8 cellular contexts compared by ENCODE assay signal in genomic region chr12:45725631-45726593, GRCh38. TPM values are rescaled to one million over a fixed set of nuclear protein-coding genes. Genes with fewer than 3 reads are reported as not detected.
DNase-seq lines count a peak whose midpoint lies in the region; ATAC-seq, FAIRE-seq and TF ChIP-seq lines count a peak whose summit lies in the region.

No MANE protein-coding gene starts in this region.

- FAIRE-seq in H54 (lab: Jason Lieb, UNC), result peak; percentile 94

- no peaks in the 10 kb centered on the region for H3K27me3 ChIP-seq in psoas muscle (ENCODE audit: insufficient read depth in 3 of 3, low read length in 2 of 3)

- TF ChIP-seq POLR2A in H54 (IDR thresholded peaks at IDR 0.05; ENCODE audit: low read depth, low read length), result no peak

- ATAC-seq in psoas muscle (no peak), GM21717 (IDR thresholded peaks at IDR 0.05; ENCODE audit: unreplicated experiment) (no peak), GM18520 (IDR thresholded peaks at IDR 0.05; ENCODE audit: unreplicated experiment) (no peak)

- H3K4me3 ChIP-seq in psoas muscle, result peak overlapping the region; percentile 91

- DNase-seq in COLO829 (ENCODE audit: low spot score) (peak; percentile 29), H54 (ENCODE audit: insufficient read length, low spot score) (peak; percentile 22), NCI-H446 treated with DMSO at 0.1 percent for 48 hours (lab: John Stamatoyannopoulos, UW) (peak; percentile 19), head of caudate nucleus (peak in 37 of 42 donors; percentile 19 to 71 (median 45)), psoas muscle (no peak)
- no peak for DNase-seq in activated T-helper 2 cell treated with anti-CD3 and anti-CD28 coated beads, Interferon-gamma antibody, Interleukin-2, Interleukin-4, amounts not matched to agents 10 μg/mL and 5 μg/mL and 100 μg/mL, durations not matched to agents 14 hours and 24 hours and 36 hours (ENCODE audit: low spot score)

- no peaks in the 10 kb centered on the region for H3K36me3 ChIP-seq in psoas muscle (ENCODE audit: insufficient read depth in 1 of 2, low read depth in 1 of 2)

- peak overlapping the region; percentile 97 for H3K27ac ChIP-seq in psoas muscle

- H3K27me3 Mint-ChIP-seq in activated T-helper 2 cell treated with anti-CD3 and anti-CD28 coated beads, Interferon-gamma antibody, Interleukin-2, Interleukin-4, amounts not matched to agents 10 μg/mL and 5 μg/mL and 100 μg/mL, durations not matched to agents 14 hours and 24 hours and 36 hours (ENCODE audit: low read depth), result no peaks in the 10 kb centered on the region

- peaks cover 34% of the 10 kb centered on the region for H3K4me1 Mint-ChIP-seq in activated T-helper 2 cell treated with anti-CD3 and anti-CD28 coated beads, Interferon-gamma antibody, Interleukin-2, Interleukin-4, amounts not matched to agents 10 μg/mL and 5 μg/mL and 100 μg/mL, durations not matched to agents 14 hours and 24 hours and 36 hours (ENCODE audit: low read depth)

- peak; percentile 79 for TF ChIP-seq CTCF in psoas muscle (IDR thresholded peaks at IDR 0.05)

- H3K27ac Mint-ChIP-seq in activated T-helper 2 cell treated with anti-CD3 and anti-CD28 coated beads, Interferon-gamma antibody, Interleukin-2, Interleukin-4, amounts not matched to agents 10 μg/mL and 5 μg/mL and 100 μg/mL, durations not matched to agents 14 hours and 24 hours and 36 hours, result peak overlapping the region; percentile 99

- 3 to 6% (median 3%) methylated on average over 12 of the region's 12 CpGs for WGBS in psoas muscle, 3 donors

- peaks cover 23% of the 10 kb centered on the region for H3K36me3 Mint-ChIP-seq in activated T-helper 2 cell treated with anti-CD3 and anti-CD28 coated beads, Interferon-gamma antibody, Interleukin-2, Interleukin-4, amounts not matched to agents 10 μg/mL and 5 μg/mL and 100 μg/mL, durations not matched to agents 14 hours and 24 hours and 36 hours (ENCODE audit: low read depth)

- H3K9me3 Mint-ChIP-seq in activated T-helper 2 cell treated with anti-CD3 and anti-CD28 coated beads, Interferon-gamma antibody, Interleukin-2, Interleukin-4, amounts not matched to agents 10 μg/mL and 5 μg/mL and 100 μg/mL, durations not matched to agents 14 hours and 24 hours and 36 hours, result no peaks in the 10 kb centered on the region

- intact Hi-C loops in activated T-helper 2 cell treated with anti-CD3 and anti-CD28 coated beads, Interferon-gamma antibody, Interleukin-2, Interleukin-4, amounts not matched to agents 10 μg/mL and 5 μg/mL and 100 μg/mL, durations not matched to agents 14 hours and 24 hours and 36 hours (cut with micrococcal nuclease), result loop anchor here (1.0 to 10.0 kb wide), 8 partner anchors 183 to 1981 kb away; partner anchors contain the start of genes IRAK4, PUS7L, RPAP3 and SLC38A1
- intact Hi-C loops in head of caudate nucleus (cut with DNase I), result loop anchor here (5.0 to 10.0 kb wide), 3 partner anchors 111 to 509 kb away; partner anchors contain the start of gene ANO6
- intact Hi-C loops in psoas muscle (cut with DNase I), result loop anchor here (5.0 to 10.0 kb wide), 8 partner anchors 54 to 511 kb away; partner anchors contain the start of genes ANO6 (in 1 of the 2) and SCAF11 (in 1 of the 2)

- H3K4me3 Mint-ChIP-seq in activated T-helper 2 cell treated with anti-CD3 and anti-CD28 coated beads, Interferon-gamma antibody, Interleukin-2, Interleukin-4, amounts not matched to agents 10 μg/mL and 5 μg/mL and 100 μg/mL, durations not matched to agents 14 hours and 24 hours and 36 hours (ENCODE audit: low read depth), result peak overlapping the region; percentile 100

- H3K9me3 ChIP-seq in psoas muscle, result no peaks in the 10 kb centered on the region

- peaks cover 30% of the 10 kb centered on the region for H3K4me1 ChIP-seq in psoas muscle

RNA-seq across cellular contexts. Expression of gene ARID2, which starts 3.6 kb away (rescaled TPM):
- total RNA-seq in activated T-helper 2 cell treated with anti-CD3 and anti-CD28 coated beads, Interferon-gamma antibody, Interleukin-2, Interleukin-4, amounts not matched to agents 10 μg/mL and 5 μg/mL and 100 μg/mL, durations not matched to agents 14 hours and 24 hours and 36 hours, result 28.7 and 32.8 TPM in 2 replicates
- 10 to 100 TPM; 12.5 to 17.1 (median 13.9) TPM for total RNA-seq in psoas muscle
- 1 to 10 TPM; 2.8 to 4.9 (median 3.3) TPM for polyA plus RNA-seq in psoas muscle

Comparison
In these comparisons a context has a peak if more than half of its experiments do, and no peak if none do; other contexts are left out.
1. DNase-seq: peak in COLO829 (single experiment), H54 (single experiment), NCI-H446 treated with DMSO at 0.1 percent for 48 hours (single experiment) and head of caudate nucleus (37 of 42); none in activated T-helper 2 cell treated with anti-CD3 and anti-CD28 coated beads, Interferon-gamma antibody, Interleukin-2, Interleukin-4, amounts not matched to agents 10 μg/mL and 5 μg/mL and 100 μg/mL, durations not matched to agents 14 hours and 24 hours and 36 hours (single experiment) and psoas muscle (0 of 2).